Comparison of ENCODE assay signal across 17 cellular contexts in genomic region chr10:30992671-30993070, GRCh38.
"Had no signal": no experiment of that assay in that cellular context is flagged by ENCODE, and none has a peak within 500 bp of the region (broad histone marks: within the 10 kb centered on the region; RNA-seq: fewer than 3 reads in every experiment).

No MANE protein-coding gene starts in this region.

- H3K27me3 ChIP-seq: body of pancreas, gastrocnemius medialis, hepatocyte, right lobe of liver, spleen, stomach, transverse colon had no signal

- H3K4me3 ChIP-seq: body of pancreas, gastrocnemius medialis, hepatocyte, right lobe of liver, spleen, stomach, transverse colon had no signal

- DNase-seq: activated CD4-positive, alpha-beta T cell treated with anti-CD3 and anti-CD28 coated beads for 48 hours; activated CD8-positive, alpha-beta memory T cell treated with anti-CD3 and anti-CD28 coated beads, Interleukin-2, amount 50 U/mL, for 48 hours; activated gamma-delta T cell; activated T-cell treated with anti-CD3 and anti-CD28 coated beads, Interleukin-2, amount 50 U/mL, for 72 hours; amniotic stem cell; body of pancreas; effector memory CD4-positive, alpha-beta T cell; gastrocnemius medialis; occipital lobe; right lobe of liver; SHP77 treated with DMSO at 0.1 percent for 48 hours; spleen; stomach; transverse colon had no signal

- H3K9me3 ChIP-seq: body of pancreas, gastrocnemius medialis, right lobe of liver had no signal

- H3K4me1 ChIP-seq: body of pancreas had no signal

- H3K36me3 ChIP-seq: gastrocnemius medialis, right lobe of liver, stomach, transverse colon had no signal

- ATAC-seq: activated naive CD4-positive, alpha-beta T cell treated with anti-CD3 and anti-CD28 coated beads, Interleukin-2, amount 50 U/mL, for 72 hours; activated T-cell treated with anti-CD3 and anti-CD28 coated beads, Interleukin-2, amount 50 U/mL, for 72 hours; body of pancreas; left lobe of liver; right lobe of liver had no signal

- H3K27ac ChIP-seq: body of pancreas, hepatocyte, right lobe of liver, stomach, transverse colon had no signal
